Comparison of ENCODE assay signal across 1 cellular context in the genomic region with DNA sequence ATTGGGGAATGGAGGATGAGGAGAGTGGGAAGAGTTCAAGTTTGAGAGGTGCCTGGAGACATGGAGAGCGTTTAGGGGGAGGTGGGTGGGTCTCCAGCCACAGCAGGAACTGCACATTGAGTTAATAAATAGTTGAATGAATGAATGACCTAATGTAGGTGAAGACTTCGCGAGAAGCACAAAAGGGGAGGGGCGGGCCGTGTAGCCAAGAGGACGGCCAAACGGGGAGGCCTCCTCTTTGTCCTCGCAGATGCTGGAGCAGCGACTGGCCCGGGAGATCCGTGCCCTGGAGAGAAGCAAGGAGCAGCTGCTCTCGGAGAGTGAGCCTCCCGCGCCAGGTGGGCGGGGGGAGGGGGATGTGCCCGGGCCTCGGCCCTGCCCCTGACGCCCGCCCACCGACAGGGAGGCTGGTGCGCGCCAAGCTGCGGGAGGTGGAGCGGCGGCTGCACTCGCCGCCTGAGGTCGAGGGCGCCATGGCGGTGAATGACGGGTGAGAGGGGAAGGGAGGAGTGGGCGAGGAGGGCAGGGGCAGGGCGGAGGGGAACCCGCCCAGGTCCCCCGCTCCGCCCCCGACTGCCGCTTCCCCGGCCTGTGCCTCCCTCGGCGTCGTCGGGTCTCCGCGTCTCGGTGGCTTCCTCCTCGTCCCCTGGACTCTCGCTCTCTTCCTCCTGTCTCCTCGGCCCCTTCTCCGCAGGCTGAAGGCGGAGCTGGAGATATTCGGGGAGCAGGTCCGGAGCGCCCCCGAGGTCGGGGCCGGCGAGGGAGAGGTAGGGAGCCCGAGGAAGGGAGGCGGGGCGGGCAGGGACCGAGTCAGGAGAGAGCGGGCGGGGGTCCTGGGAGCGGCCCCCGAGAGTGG.
TF ChIP-seq lines count a peak whose summit lies in the region.

No MANE protein-coding gene starts in this region.

TF ChIP-seq in HepG2, 621 proteins besides CTCF, POLR2A, EP300 and RAD21 (continued from another document and continues in another):
- TF ChIP-seq, protein P1, sequence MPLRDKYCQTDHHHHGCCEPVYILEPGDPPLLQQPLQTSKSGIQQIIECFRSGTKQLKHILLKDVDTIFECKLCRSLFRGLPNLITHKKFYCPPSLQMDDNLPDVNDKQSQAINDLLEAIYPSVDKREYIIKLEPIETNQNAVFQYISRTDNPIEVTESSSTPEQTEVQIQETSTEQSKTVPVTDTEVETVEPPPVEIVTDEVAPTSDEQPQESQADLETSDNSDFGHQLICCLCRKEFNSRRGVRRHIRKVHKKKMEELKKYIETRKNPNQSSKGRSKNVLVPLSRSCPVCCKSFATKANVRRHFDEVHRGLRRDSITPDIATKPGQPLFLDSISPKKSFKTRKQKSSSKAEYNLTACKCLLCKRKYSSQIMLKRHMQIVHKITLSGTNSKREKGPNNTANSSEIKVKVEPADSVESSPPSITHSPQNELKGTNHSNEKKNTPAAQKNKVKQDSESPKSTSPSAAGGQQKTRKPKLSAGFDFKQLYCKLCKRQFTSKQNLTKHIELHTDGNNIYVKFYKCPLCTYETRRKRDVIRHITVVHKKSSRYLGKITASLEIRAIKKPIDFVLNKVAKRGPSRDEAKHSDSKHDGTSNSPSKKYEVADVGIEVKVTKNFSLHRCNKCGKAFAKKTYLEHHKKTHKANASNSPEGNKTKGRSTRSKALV (CRISPR knock-in tag; IDR thresholded peaks at IDR 0.05): peak; percentile 53; the same call in 1 of the 2 replicates
- TF ChIP-seq CENPT (CRISPR knock-in tag; IDR thresholded peaks at IDR 0.05; ENCODE audit: low read depth) (no peak; the same call in 1 of the 2 replicates), ZMYM2 (CRISPR knock-in tag; IDR thresholded peaks at IDR 0.05) (peak; percentile 43; the same call in 1 of the 2 replicates), HOXA9 (CRISPR knock-in tag; IDR thresholded peaks at IDR 0.05; ENCODE audit: borderline replicate concordance) (peak; percentile 44; the same call in 1 of the 2 replicates), ZNF468 (CRISPR knock-in tag; IDR thresholded peaks at IDR 0.05) (0 out of 2 replicates have a peak, but pooled peaks have one; percentile 40), ZNF644 (CRISPR knock-in tag; IDR thresholded peaks at IDR 0.05; ENCODE audit: low read depth) (0 out of 2 replicates have a peak, but pooled peaks have one; percentile 52), ZNF7 (CRISPR knock-in tag; IDR thresholded peaks at IDR 0.05) (no peak), TMF1 (CRISPR knock-in tag; IDR thresholded peaks at IDR 0.05; ENCODE audit: low read depth) (no peak), HDAC1 (CRISPR knock-in tag; IDR thresholded peaks at IDR 0.05) (0 out of 2 replicates have a peak, but pooled peaks have one; percentile 36), ZNF138 (CRISPR knock-in tag; IDR thresholded peaks at IDR 0.05; ENCODE audit: low read depth) (no peak), PAWR (CRISPR knock-in tag; IDR thresholded peaks at IDR 0.05; ENCODE audit: borderline replicate concordance) (no peak), ZMAT3 (CRISPR knock-in tag; conservative IDR thresholded peaks at IDR 0.05) (0 out of 2 replicates have a peak, but pooled peaks have one; percentile 14), RBAK (CRISPR knock-in tag; IDR thresholded peaks at IDR 0.05) (no peak), ZNF547 (CRISPR knock-in tag; IDR thresholded peaks at IDR 0.05) (no peak), TAF1 (CRISPR knock-in tag; IDR thresholded peaks at IDR 0.05) (peak; percentile 30; the same call in 1 of the 2 replicates), SOX6 (IDR thresholded peaks at IDR 0.05) (no peak), SOX6 (CRISPR knock-in tag; IDR thresholded peaks at IDR 0.05) (no peak), ZNF749 (CRISPR knock-in tag; IDR thresholded peaks at IDR 0.05; ENCODE audit: borderline replicate concordance) (0 out of 2 replicates have a peak, but pooled peaks have one; percentile 38), NKX3-1 (CRISPR knock-in tag; IDR thresholded peaks at IDR 0.05) (no peak), ZNF546 (CRISPR knock-in tag; conservative IDR thresholded peaks at IDR 0.05) (no peak), CEBPG (CRISPR knock-in tag; IDR thresholded peaks at IDR 0.05) (no peak), ZNF782 (CRISPR knock-in tag; IDR thresholded peaks at IDR 0.05; ENCODE audit: borderline replicate concordance) (0 out of 2 replicates have a peak, but pooled peaks have one; percentile 9), CBX2 (IDR thresholded peaks at IDR 0.05; ENCODE audit: low read depth, low read length) (no peak), CBX2 (CRISPR knock-in tag; IDR thresholded peaks at IDR 0.05; ENCODE audit: low read depth) (no peak), ZBTB38 (CRISPR knock-in tag; IDR thresholded peaks at IDR 0.05) (no peak), ZNF777 (CRISPR knock-in tag; IDR thresholded peaks at IDR 0.05) (peak; percentile 96), MEIS2 (CRISPR knock-in tag; IDR thresholded peaks at IDR 0.05) (no peak), ZFY (CRISPR knock-in tag; IDR thresholded peaks at IDR 0.05) (peak; percentile 25; the same call in 1 of the 2 replicates)
- TF ChIP-seq, protein P2, sequence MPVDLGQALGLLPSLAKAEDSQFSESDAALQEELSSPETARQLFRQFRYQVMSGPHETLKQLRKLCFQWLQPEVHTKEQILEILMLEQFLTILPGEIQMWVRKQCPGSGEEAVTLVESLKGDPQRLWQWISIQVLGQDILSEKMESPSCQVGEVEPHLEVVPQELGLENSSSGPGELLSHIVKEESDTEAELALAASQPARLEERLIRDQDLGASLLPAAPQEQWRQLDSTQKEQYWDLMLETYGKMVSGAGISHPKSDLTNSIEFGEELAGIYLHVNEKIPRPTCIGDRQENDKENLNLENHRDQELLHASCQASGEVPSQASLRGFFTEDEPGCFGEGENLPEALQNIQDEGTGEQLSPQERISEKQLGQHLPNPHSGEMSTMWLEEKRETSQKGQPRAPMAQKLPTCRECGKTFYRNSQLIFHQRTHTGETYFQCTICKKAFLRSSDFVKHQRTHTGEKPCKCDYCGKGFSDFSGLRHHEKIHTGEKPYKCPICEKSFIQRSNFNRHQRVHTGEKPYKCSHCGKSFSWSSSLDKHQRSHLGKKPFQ (CRISPR knock-in tag; IDR thresholded peaks at IDR 0.05; ENCODE audit: insufficient replicate concordance): no peak
- TF ChIP-seq, protein P3, sequence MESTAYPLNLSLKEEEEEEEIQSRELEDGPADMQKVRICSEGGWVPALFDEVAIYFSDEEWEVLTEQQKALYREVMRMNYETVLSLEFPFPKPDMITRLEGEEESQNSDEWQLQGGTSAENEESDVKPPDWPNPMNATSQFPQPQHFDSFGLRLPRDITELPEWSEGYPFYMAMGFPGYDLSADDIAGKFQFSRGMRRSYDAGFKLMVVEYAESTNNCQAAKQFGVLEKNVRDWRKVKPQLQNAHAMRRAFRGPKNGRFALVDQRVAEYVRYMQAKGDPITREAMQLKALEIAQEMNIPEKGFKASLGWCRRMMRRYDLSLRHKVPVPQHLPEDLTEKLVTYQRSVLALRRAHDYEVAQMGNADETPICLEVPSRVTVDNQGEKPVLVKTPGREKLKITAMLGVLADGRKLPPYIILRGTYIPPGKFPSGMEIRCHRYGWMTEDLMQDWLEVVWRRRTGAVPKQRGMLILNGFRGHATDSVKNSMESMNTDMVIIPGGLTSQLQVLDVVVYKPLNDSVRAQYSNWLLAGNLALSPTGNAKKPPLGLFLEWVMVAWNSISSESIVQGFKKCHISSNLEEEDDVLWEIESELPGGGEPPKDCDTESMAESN (CRISPR knock-in tag; conservative IDR thresholded peaks at IDR 0.05): 0 out of 2 replicates have a peak, but pooled peaks have one; percentile 24
- TF ChIP-seq, protein P4, sequence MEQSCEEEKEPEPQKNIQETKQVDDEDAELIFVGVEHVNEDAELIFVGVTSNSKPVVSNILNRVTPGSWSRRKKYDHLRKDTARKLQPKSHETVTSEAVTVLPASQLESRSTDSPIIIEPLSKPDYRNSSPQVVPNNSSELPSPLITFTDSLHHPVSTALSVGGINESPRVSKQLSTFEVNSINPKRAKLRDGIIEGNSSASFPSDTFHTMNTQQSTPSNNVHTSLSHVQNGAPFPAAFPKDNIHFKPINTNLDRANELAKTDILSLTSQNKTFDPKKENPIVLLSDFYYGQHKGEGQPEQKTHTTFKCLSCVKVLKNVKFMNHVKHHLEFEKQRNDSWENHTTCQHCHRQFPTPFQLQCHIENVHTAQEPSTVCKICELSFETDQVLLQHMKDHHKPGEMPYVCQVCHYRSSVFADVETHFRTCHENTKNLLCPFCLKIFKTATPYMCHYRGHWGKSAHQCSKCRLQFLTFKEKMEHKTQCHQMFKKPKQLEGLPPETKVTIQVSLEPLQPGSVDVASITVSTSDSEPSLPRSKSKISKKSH (CRISPR knock-in tag; IDR thresholded peaks at IDR 0.05; ENCODE audit: borderline replicate concordance): 0 out of 2 replicates have a peak, but pooled peaks have one; percentile 18
- TF ChIP-seq, protein P5, sequence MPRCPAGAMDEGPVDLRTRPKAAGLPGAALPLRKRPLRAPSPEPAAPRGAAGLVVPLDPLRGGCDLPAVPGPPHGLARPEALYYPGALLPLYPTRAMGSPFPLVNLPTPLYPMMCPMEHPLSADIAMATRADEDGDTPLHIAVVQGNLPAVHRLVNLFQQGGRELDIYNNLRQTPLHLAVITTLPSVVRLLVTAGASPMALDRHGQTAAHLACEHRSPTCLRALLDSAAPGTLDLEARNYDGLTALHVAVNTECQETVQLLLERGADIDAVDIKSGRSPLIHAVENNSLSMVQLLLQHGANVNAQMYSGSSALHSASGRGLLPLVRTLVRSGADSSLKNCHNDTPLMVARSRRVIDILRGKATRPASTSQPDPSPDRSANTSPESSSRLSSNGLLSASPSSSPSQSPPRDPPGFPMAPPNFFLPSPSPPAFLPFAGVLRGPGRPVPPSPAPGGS (CRISPR knock-in tag; IDR thresholded peaks at IDR 0.05): no peak
- TF ChIP-seq, protein P6, sequence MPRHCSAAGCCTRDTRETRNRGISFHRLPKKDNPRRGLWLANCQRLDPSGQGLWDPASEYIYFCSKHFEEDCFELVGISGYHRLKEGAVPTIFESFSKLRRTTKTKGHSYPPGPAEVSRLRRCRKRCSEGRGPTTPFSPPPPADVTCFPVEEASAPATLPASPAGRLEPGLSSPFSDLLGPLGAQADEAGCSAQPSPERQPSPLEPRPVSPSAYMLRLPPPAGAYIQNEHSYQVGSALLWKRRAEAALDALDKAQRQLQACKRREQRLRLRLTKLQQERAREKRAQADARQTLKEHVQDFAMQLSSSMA (CRISPR knock-in tag; IDR thresholded peaks at IDR 0.05): peak; percentile 48; the same call in 1 of the 2 replicates
- TF ChIP-seq, protein P7, sequence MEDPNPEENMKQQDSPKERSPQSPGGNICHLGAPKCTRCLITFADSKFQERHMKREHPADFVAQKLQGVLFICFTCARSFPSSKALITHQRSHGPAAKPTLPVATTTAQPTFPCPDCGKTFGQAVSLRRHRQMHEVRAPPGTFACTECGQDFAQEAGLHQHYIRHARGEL (CRISPR knock-in tag; IDR thresholded peaks at IDR 0.05): no peak
- TF ChIP-seq, protein P8, sequence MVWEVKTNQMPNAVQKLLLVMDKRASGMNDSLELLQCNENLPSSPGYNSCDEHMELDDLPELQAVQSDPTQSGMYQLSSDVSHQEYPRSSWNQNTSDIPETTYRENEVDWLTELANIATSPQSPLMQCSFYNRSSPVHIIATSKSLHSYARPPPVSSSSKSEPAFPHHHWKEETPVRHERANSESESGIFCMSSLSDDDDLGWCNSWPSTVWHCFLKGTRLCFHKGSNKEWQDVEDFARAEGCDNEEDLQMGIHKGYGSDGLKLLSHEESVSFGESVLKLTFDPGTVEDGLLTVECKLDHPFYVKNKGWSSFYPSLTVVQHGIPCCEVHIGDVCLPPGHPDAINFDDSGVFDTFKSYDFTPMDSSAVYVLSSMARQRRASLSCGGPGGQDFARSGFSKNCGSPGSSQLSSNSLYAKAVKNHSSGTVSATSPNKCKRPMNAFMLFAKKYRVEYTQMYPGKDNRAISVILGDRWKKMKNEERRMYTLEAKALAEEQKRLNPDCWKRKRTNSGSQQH (CRISPR knock-in tag; IDR thresholded peaks at IDR 0.05; ENCODE audit: low read depth): no peak
- TF ChIP-seq, protein P9, sequence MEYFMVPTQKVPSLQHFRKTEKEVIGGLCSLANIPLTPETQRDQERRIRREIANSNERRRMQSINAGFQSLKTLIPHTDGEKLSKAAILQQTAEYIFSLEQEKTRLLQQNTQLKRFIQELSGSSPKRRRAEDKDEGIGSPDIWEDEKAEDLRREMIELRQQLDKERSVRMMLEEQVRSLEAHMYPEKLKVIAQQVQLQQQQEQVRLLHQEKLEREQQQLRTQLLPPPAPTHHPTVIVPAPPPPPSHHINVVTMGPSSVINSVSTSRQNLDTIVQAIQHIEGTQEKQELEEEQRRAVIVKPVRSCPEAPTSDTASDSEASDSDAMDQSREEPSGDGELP (IDR thresholded peaks at IDR 0.05; ENCODE audit: borderline replicate concordance, low read depth): 0 out of 2 replicates have a peak, but pooled peaks have one; percentile 11
- TF ChIP-seq, protein P10, sequence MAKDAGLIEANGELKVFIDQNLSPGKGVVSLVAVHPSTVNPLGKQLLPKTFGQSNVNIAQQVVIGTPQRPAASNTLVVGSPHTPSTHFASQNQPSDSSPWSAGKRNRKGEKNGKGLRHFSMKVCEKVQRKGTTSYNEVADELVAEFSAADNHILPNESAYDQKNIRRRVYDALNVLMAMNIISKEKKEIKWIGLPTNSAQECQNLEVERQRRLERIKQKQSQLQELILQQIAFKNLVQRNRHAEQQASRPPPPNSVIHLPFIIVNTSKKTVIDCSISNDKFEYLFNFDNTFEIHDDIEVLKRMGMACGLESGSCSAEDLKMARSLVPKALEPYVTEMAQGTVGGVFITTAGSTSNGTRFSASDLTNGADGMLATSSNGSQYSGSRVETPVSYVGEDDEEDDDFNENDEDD (CRISPR knock-in tag; IDR thresholded peaks at IDR 0.05; ENCODE audit: borderline replicate concordance): peak; percentile 83; the same call in 1 of the 2 replicates
- TF ChIP-seq, protein P11, sequence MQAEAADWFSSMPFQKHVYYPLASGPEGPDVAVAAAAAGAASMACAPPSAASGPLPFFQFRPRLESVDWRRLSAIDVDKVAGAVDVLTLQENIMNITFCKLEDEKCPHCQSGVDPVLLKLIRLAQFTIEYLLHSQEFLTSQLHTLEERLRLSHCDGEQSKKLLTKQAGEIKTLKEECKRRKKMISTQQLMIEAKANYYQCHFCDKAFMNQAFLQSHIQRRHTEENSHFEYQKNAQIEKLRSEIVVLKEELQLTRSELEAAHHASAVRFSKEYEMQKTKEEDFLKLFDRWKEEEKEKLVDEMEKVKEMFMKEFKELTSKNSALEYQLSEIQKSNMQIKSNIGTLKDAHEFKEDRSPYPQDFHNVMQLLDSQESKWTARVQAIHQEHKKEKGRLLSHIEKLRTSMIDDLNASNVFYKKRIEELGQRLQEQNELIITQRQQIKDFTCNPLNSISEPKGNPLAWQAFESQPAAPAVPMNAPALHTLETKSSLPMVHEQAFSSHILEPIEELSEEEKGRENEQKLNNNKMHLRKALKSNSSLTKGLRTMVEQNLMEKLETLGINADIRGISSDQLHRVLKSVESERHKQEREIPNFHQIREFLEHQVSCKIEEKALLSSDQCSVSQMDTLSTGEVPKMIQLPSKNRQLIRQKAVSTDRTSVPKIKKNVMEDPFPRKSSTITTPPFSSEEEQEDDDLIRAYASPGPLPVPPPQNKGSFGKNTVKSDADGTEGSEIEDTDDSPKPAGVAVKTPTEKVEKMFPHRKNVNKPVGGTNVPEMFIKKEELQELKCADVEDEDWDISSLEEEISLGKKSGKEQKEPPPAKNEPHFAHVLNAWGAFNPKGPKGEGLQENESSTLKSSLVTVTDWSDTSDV (CRISPR knock-in tag; IDR thresholded peaks at IDR 0.05): peak; percentile 58; the same call in 1 of the 2 replicates
- TF ChIP-seq, protein P12, sequence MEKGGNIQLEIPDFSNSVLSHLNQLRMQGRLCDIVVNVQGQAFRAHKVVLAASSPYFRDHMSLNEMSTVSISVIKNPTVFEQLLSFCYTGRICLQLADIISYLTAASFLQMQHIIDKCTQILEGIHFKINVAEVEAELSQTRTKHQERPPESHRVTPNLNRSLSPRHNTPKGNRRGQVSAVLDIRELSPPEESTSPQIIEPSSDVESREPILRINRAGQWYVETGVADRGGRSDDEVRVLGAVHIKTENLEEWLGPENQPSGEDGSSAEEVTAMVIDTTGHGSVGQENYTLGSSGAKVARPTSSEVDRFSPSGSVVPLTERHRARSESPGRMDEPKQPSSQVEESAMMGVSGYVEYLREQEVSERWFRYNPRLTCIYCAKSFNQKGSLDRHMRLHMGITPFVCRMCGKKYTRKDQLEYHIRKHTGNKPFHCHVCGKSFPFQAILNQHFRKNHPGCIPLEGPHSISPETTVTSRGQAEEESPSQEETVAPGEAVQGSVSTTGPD (CRISPR knock-in tag; IDR thresholded peaks at IDR 0.05): no peak
